In the genomic region with DNA sequence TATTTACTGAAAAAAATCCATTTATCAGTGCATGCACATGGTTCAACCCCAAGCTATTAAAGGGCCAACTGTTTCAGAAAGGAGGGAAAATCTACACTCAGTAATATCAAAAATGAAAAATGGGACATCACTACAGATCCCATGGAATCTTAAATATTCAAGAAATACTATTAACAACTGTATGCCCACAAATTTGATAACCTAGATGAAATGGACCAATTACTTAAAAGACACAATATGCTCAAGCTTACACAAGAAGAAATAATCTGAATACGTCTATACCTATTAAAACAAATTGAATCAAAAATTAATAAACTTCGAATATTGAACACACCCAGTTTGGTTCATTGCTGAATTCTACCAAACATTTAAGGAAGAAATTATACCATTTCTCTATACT, we compare ENCODE assay signal across 10 cellular contexts.
"Had no signal": no experiment of that assay in that cellular context is flagged by ENCODE, and none has a peak within 500 bp of the region (broad histone marks: within the 10 kb centered on the region; RNA-seq: fewer than 3 reads in every experiment).

No MANE protein-coding gene starts in this region.

- FAIRE-seq: HepG2, HTR-8/SVneo, K562 had no signal

- H3K27me3 Mint-ChIP-seq: IgD-negative memory B cell had no signal

- ATAC-seq: HepG2, K562 had no signal

- DNase-seq: IMR-90, Karpas-422, KBM-7, KG1 had no signal

- H3K4me3 ChIP-seq: K562 had no signal

- H3K27ac ChIP-seq: HL-60, KMS-11 had no signal

- H3K9ac ChIP-seq: KMS-11 had no signal

- H3K4me2 ChIP-seq: KMS-11 had no signal

- H3K4me3 Mint-ChIP-seq: IgD-negative memory B cell had no signal
